ENCODE assay signal across 31 cellular contexts in genomic region chr12:75271576-75271975, GRCh38.
"Had no signal": no experiment of that assay in that cellular context is flagged by ENCODE, and none has a peak within 500 bp of the region (broad histone marks: within the 10 kb centered on the region; RNA-seq: fewer than 3 reads in every experiment).

No MANE protein-coding gene starts in this region.

- H3K4me3 Mint-ChIP-seq: activated CD4-positive, alpha-beta memory T cell treated with anti-CD3 and anti-CD28 coated beads for 36 hours; activated CD4-positive, alpha-beta T cell treated with anti-CD3 and anti-CD28 coated beads, Interleukin-2, amount 10 ng/mL, durations not matched to agents 7 days and 5 days; activated naive CD4-positive, alpha-beta T cell treated with anti-CD3 and anti-CD28 coated beads for 36 hours; activated naive CD8-positive, alpha-beta T cell; activated T-cell treated with anti-CD3 and anti-CD28 coated beads, Interleukin-2, amount 50 U/mL, for 4 hours; activated T-helper 17 cell treated with anti-CD3 and anti-CD28 coated beads, Interleukin-2, amount 50 U/mL, for 72 hours; T-cell had no signal

- H3K36me3 ChIP-seq: brain microvascular endothelial cell, cardiac muscle cell, MG63 had no signal

- H3K9me3 Mint-ChIP-seq: activated CD4-positive, alpha-beta memory T cell treated with anti-CD3 and anti-CD28 coated beads for 36 hours; activated CD4-positive, alpha-beta T cell treated with anti-CD3 and anti-CD28 coated beads, Interleukin-2, amount 10 ng/mL, durations not matched to agents 7 days and 5 days; activated naive CD4-positive, alpha-beta T cell treated with anti-CD3 and anti-CD28 coated beads for 36 hours; activated T-cell treated with anti-CD3 and anti-CD28 coated beads, Interleukin-2, amount 50 U/mL, for 4 hours; activated T-helper 17 cell treated with anti-CD3 and anti-CD28 coated beads, Interleukin-2, amount 50 U/mL, for 72 hours; T-cell had no signal

- H3K4me3 ChIP-seq: cardiac muscle cell, MG63, SK-N-MC had no signal

- H3K27ac ChIP-seq: brain microvascular endothelial cell, cardiac muscle cell, SK-N-MC, VCaP had no signal

- H3K27me3 Mint-ChIP-seq: activated CD4-positive, alpha-beta memory T cell treated with anti-CD3 and anti-CD28 coated beads for 36 hours; activated naive CD8-positive, alpha-beta T cell; activated T-helper 17 cell treated with anti-CD3 and anti-CD28 coated beads, Interleukin-2, amount 50 U/mL, for 72 hours; T-cell had no signal

- DNase-seq: activated CD4-positive, alpha-beta memory T cell treated with anti-CD3 and anti-CD28 coated beads for 36 hours; activated CD4-positive, alpha-beta T cell treated with anti-CD3 and anti-CD28 coated beads, Interleukin-2, amount 10 ng/mL, durations not matched to agents 7 days and 5 days; activated CD4-positive, CD25-positive, alpha-beta regulatory T cell; activated CD8-positive, alpha-beta memory T cell treated with anti-CD3 and anti-CD28 coated beads for 24 hours; activated gamma-delta T cell; activated naive CD4-positive, alpha-beta T cell treated with anti-CD3 and anti-CD28 coated beads for 36 hours; activated T-cell treated with anti-CD3 and anti-CD28 coated beads, Interleukin-2, amount 50 U/mL, for 4 hours; brain microvascular endothelial cell; MG63; MV-4-11; NCI-H1092 treated with DMSO at 0.1 percent for 48 hours; NCI-H1417 treated with DMSO at 0.1 percent for 48 hours; NCI-H1694; NCI-H2029; NCI-H345; NCI-H510A; NCI-H69; NK-92 treated with Interleukin-12 subunit alpha and Interleukin-12 subunit beta, amount 100 ng/mL, for 24 hours; OCI-M1; RPMI8226; T-cell; T-helper 2 cell; T1000 had no signal

- H3K36me3 Mint-ChIP-seq: activated CD4-positive, alpha-beta memory T cell treated with anti-CD3 and anti-CD28 coated beads for 36 hours; activated naive CD8-positive, alpha-beta T cell; T-cell had no signal

- H3K9me3 ChIP-seq: MG63 had no signal

- H3K27ac Mint-ChIP-seq: activated CD4-positive, alpha-beta memory T cell treated with anti-CD3 and anti-CD28 coated beads for 36 hours; activated CD4-positive, alpha-beta T cell treated with anti-CD3 and anti-CD28 coated beads, Interleukin-2, amount 10 ng/mL, durations not matched to agents 7 days and 5 days; activated naive CD4-positive, alpha-beta T cell treated with anti-CD3 and anti-CD28 coated beads for 36 hours; activated naive CD8-positive, alpha-beta T cell; activated T-helper 17 cell treated with anti-CD3 and anti-CD28 coated beads, Interleukin-2, amount 50 U/mL, for 72 hours; T-cell had no signal

- FAIRE-seq: TTC549 had no signal

- H3K4me1 Mint-ChIP-seq: activated CD4-positive, alpha-beta T cell treated with anti-CD3 and anti-CD28 coated beads, Interleukin-2, amount 10 ng/mL, durations not matched to agents 7 days and 5 days; activated T-helper 17 cell treated with anti-CD3 and anti-CD28 coated beads, Interleukin-2, amount 50 U/mL, for 72 hours; T-cell had no signal

- H3K27me3 ChIP-seq: brain microvascular endothelial cell, cardiac muscle cell, MG63 had no signal

- ATAC-seq: activated T-cell treated with anti-CD3 and anti-CD28 coated beads, Interleukin-2, amount 50 U/mL, for 4 hours; activated T-helper 17 cell treated with anti-CD3 and anti-CD28 coated beads, Interleukin-2, amount 50 U/mL, for 72 hours; Panc1; Right ventricle myocardium inferior; T-cell had no signal
